8 cellular contexts compared by ENCODE assay signal in the genomic region with DNA sequence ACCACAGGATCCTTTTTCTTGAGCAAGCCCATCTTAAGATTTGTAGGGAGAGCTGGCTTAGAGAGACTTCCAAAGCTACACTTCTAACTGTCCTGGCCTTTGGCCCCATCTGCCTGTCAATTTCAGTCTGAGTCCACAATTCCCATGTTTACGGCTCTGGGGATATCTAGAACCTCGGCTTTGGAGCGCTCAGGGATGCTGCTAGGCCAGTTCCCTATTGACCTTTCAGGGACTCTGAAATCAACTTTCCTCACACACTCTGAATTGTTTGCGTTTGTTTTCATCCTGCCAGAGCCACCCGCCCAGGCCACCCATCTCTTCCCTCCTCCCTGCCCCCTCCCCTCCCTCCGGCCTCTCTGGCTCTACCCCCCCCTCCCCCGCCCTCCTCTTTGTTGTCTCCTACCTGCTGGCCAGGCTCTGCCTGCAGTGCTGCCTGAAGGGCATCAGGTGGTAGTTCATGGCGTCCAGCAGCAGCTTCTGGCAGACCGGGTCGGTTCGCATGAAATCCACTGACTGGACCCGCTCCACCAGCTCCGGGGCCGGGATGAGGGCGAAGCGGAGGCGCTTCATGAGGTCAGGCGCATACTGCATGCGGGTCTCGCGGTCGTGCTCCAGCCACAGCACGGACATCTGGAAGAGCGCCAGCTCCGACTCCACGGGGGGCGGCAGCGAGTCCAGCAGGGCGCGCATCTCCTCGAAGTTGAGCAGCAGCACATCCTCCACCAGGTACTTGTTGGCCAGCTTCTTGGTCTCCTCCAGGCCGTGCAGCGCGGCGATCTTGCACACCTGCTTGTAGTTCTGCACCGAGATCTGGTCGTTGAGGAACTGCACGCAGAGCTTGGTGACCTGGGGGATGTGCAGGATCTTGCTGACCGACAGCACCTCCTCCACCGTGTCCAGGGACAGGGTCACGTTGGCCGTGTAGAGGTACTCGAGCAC. TPM values are rescaled to one million over a fixed set of nuclear protein-coding genes. Genes with fewer than 3 reads are reported as not detected.
DNase-seq lines count a peak whose midpoint lies in the region; ATAC-seq and TF ChIP-seq lines count a peak whose summit lies in the region.

No MANE protein-coding gene starts in this region.

- intact Hi-C loops in thyroid gland (cut with DNase I): no loop called here

- H3K4me3 Mint-ChIP-seq in activated T-cell treated with anti-CD3 and anti-CD28 coated beads, Interleukin-2, amount 50 U/mL, for 4 hours: peak overlapping the region; percentile 65
- H3K4me3 Mint-ChIP-seq in T-cell: peak overlapping the region in 2 of 3 donors; percentile 37 to 71

- H3K9me3 ChIP-seq in thyroid gland: no peaks in the 10 kb centered on the region

- H3K36me3 ChIP-seq in kidney epithelial cell (ENCODE audit: control insufficient read depth, insufficient read depth, low read length) (no peaks in the 10 kb centered on the region), thyroid gland (no peaks in the 10 kb centered on the region)

- peak overlapping the region; percentile 89 to 96 (median 92) for H3K27ac ChIP-seq in thyroid gland

- H3K27me3 Mint-ChIP-seq in activated T-cell treated with anti-CD3 and anti-CD28 coated beads, Interleukin-2, amount 50 U/mL, for 4 hours (ENCODE audit: low read depth): peaks cover 46% of the 10 kb centered on the region
- peaks cover 34 to 43% of the 10 kb centered on the region in 2 donors for H3K27me3 Mint-ChIP-seq in T-cell

- H3K27me3 ChIP-seq in kidney epithelial cell (ENCODE audit: control insufficient read depth, insufficient read depth, low read length) (peaks cover 5% of the 10 kb centered on the region), thyroid gland (no peaks in the 10 kb centered on the region)

- peak in 1 of 2 donors; percentile 20 for ATAC-seq in activated T-cell treated with anti-CD3 and anti-CD28 coated beads, Interleukin-2, amount 50 U/mL, for 4 hours
- ATAC-seq in T-cell (replicated peaks in 1 of 4) (no peak), HG03039 (IDR thresholded peaks at IDR 0.05; ENCODE audit: unreplicated experiment) (no peak), GM18520 (IDR thresholded peaks at IDR 0.05; ENCODE audit: unreplicated experiment) (no peak), HG03521 (IDR thresholded peaks at IDR 0.05; ENCODE audit: unreplicated experiment) (no peak)

- H3K4me3 ChIP-seq in kidney epithelial cell (ENCODE audit: low read depth, low read length) (peak overlapping the region; percentile 68), thyroid gland (replicated peaks in 1 of 3) (peak overlapping the region; percentile 9 to 61 (median 21))

- TF ChIP-seq POLR2A in thyroid gland (IDR thresholded peaks at IDR 0.05): peak in 1 of 2 donors; percentile 34

- no peaks in the 10 kb centered on the region for H3K9me3 Mint-ChIP-seq in activated T-cell treated with anti-CD3 and anti-CD28 coated beads, Interleukin-2, amount 50 U/mL, for 4 hours
- H3K9me3 Mint-ChIP-seq in T-cell: no peaks in the 10 kb centered on the region

- peaks cover 14% of the 10 kb centered on the region for H3K4me1 Mint-ChIP-seq in activated T-cell treated with anti-CD3 and anti-CD28 coated beads, Interleukin-2, amount 50 U/mL, for 4 hours (ENCODE audit: low read depth)
- peaks cover 13 to 23% (median 15%) of the 10 kb centered on the region in 3 donors for H3K4me1 Mint-ChIP-seq in T-cell

- CTCF ChIA-PET in T-cell (lab: Charles Lee): interaction anchor here in 1 of 2 donors (0.7 kb wide), 1 partner anchor 317 kb away, joined by 7 read pairs; no protein-coding TSS in a partner anchor

- no peaks in the 10 kb centered on the region for H3K36me3 Mint-ChIP-seq in activated T-cell treated with anti-CD3 and anti-CD28 coated beads, Interleukin-2, amount 50 U/mL, for 4 hours (ENCODE audit: insufficient read depth)
- H3K36me3 Mint-ChIP-seq in T-cell: no peaks in the 10 kb centered on the region

- POLR2A ChIA-PET in T-cell (lab: Charles Lee): no interaction called here

- peak overlapping the region in 1 of 2 donors; percentile 69 for H3K27ac Mint-ChIP-seq in T-cell

- WGBS in thyroid gland, 2 donors: 2 to 10% methylated on average over 18 to 19 of the region's 43 CpGs

- DNase-seq in activated T-cell treated with anti-CD3 and anti-CD28 coated beads, Interleukin-2, amount 50 U/mL, for 4 hours: no peak
- no peak for DNase-seq in activated T-cell treated with anti-CD3 and anti-CD28 coated beads, Interleukin-2, amount 50 U/mL, for 1 hour
- DNase-seq in T-cell: no peak
- DNase-seq in kidney epithelial cell (ENCODE audit: low read depth): no peak
- DNase-seq in thyroid gland: peak; percentile 71 to 72

- no peak for TF ChIP-seq CTCF in kidney epithelial cell (IDR thresholded peaks at IDR 0.05; ENCODE audit: insufficient read depth, low read length, poor library complexity, severe bottlenecking)
- TF ChIP-seq CTCF in thyroid gland (IDR thresholded peaks at IDR 0.05): no peak

- H3K4me1 ChIP-seq in thyroid gland: peaks cover 21 to 30% of the 10 kb centered on the region in 2 donors

RNA-seq across cellular contexts. Expression of a gene that starts 3.3 kb away (rescaled TPM):
- total RNA-seq in activated T-cell treated with anti-CD3 and anti-CD28 coated beads, Interleukin-2, amount 50 U/mL, for 4 hours: not detected
- total RNA-seq in T-cell (1 to 10 TPM in 1 of 5 donors, under 1 TPM in 4; 0.35 to 1.4 (median 0.57) TPM), kidney epithelial cell (2.1 and 3.6 TPM in 2 replicates), thyroid gland (10 to 100 TPM; 18.9 to 36.5 (median 29.3) TPM)

Comparison
In these comparisons a context has a peak if more than half of its experiments do, and no peak if none do; other contexts are left out.
1. DNase-seq: peak in thyroid gland (2 of 2); none in activated T-cell treated with anti-CD3 and anti-CD28 coated beads, Interleukin-2, amount 50 U/mL, for 4 hours (single experiment), activated T-cell treated with anti-CD3 and anti-CD28 coated beads, Interleukin-2, amount 50 U/mL, for 1 hour (single experiment), T-cell (0 of 34) and kidney epithelial cell (single experiment).